ENCODE assay signal across 1 cellular context in genomic region chr7:4765776-4766490, GRCh38.
TF ChIP-seq lines count a peak whose summit lies in the region.

No MANE protein-coding gene starts in this region.

TF ChIP-seq in HepG2, 621 proteins besides CTCF, POLR2A, EP300 and RAD21:
- no peak for TF ChIP-seq IKZF1 (IDR thresholded peaks at IDR 0.05)
- TF ChIP-seq RBM22 (optimal IDR thresholded peaks at IDR 0.05; ENCODE audit: low read length): peak; percentile 84
- peak; percentile 57; the same call in 1 of the 2 replicates for TF ChIP-seq ZBTB33 (CRISPR knock-in tag; IDR thresholded peaks at IDR 0.05)
